ENCODE assay signal across 1 cellular context in genomic region chr1:223401873-223402789, GRCh38.
TF ChIP-seq lines count a peak whose summit lies in the region.

No MANE protein-coding gene starts in this region.

TF ChIP-seq in HepG2, 621 proteins besides CTCF, POLR2A, EP300 and RAD21:
- TF ChIP-seq TGIF2 (CRISPR knock-in tag; IDR thresholded peaks at IDR 0.05): no peak
- no peak for TF ChIP-seq ZMYM2 (CRISPR knock-in tag; IDR thresholded peaks at IDR 0.05)
- no peak for TF ChIP-seq TFDP2 (CRISPR knock-in tag; IDR thresholded peaks at IDR 0.05)
- TF ChIP-seq ZBTB42 (CRISPR knock-in tag; IDR thresholded peaks at IDR 0.05): no peak
- TF ChIP-seq SRF (IDR thresholded peaks at IDR 0.05; ENCODE audit: low read depth, low read length): no peak
- no peak for TF ChIP-seq ZNF333 (CRISPR knock-in tag; IDR thresholded peaks at IDR 0.05; ENCODE audit: borderline replicate concordance)
- TF ChIP-seq ZNF18 (CRISPR knock-in tag; IDR thresholded peaks at IDR 0.05; ENCODE audit: insufficient replicate concordance): no peak
